ENCODE assay signal across 1 cellular context in the genomic region with DNA sequence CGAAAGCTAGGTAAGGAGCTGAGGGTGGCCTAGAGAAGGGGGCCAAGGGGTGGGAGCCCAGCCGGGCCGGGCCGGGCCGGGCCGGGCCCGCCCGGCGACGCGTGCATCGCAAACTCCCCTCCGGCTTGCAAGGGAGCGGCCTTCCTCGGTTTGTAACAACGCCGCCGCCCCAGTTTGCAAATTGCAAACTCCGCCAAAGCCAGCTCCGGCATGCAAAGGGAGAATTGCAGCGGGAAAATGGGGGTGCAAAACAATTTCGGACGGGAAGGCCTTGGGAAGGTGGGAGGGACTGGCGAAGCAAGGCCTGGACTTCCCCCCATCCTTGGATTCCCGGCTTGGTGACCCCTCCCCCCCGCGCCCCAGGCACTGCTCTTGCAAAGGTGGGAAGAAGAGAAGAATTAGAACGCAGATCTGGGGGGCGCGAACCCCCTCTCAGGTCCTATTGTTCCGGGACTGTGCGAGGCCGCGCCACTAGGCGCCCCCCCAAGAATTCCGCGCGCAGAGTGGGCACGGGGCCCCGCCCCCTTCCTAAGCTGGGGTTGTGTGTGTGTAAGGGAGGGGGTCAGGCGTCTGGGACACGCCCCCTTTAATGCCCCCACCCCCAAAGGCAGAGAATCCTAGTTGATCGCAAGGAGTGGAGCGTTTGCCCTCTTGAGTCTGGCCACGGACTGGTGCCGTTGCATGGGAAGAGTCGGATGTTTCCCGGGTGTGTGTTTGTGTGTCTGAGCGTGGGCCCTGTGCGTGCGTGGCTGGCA.
TF ChIP-seq lines count a peak whose summit lies in the region.

No MANE protein-coding gene starts in this region.

TF ChIP-seq in K562, 482 proteins besides CTCF, POLR2A, EP300 and RAD21 (continued from another document and continues in another):
- TF ChIP-seq, protein P1, sequence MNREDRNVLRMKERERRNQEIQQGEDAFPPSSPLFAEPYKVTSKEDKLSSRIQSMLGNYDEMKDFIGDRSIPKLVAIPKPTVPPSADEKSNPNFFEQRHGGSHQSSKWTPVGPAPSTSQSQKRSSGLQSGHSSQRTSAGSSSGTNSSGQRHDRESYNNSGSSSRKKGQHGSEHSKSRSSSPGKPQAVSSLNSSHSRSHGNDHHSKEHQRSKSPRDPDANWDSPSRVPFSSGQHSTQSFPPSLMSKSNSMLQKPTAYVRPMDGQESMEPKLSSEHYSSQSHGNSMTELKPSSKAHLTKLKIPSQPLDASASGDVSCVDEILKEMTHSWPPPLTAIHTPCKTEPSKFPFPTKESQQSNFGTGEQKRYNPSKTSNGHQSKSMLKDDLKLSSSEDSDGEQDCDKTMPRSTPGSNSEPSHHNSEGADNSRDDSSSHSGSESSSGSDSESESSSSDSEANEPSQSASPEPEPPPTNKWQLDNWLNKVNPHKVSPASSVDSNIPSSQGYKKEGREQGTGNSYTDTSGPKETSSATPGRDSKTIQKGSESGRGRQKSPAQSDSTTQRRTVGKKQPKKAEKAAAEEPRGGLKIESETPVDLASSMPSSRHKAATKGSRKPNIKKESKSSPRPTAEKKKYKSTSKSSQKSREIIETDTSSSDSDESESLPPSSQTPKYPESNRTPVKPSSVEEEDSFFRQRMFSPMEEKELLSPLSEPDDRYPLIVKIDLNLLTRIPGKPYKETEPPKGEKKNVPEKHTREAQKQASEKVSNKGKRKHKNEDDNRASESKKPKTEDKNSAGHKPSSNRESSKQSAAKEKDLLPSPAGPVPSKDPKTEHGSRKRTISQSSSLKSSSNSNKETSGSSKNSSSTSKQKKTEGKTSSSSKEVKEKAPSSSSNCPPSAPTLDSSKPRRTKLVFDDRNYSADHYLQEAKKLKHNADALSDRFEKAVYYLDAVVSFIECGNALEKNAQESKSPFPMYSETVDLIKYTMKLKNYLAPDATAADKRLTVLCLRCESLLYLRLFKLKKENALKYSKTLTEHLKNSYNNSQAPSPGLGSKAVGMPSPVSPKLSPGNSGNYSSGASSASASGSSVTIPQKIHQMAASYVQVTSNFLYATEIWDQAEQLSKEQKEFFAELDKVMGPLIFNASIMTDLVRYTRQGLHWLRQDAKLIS (CRISPR knock-in tag; IDR thresholded peaks at IDR 0.05) = 0 out of 2 replicates have a peak, but pooled peaks have one; percentile 7
- TF ChIP-seq, protein P2, sequence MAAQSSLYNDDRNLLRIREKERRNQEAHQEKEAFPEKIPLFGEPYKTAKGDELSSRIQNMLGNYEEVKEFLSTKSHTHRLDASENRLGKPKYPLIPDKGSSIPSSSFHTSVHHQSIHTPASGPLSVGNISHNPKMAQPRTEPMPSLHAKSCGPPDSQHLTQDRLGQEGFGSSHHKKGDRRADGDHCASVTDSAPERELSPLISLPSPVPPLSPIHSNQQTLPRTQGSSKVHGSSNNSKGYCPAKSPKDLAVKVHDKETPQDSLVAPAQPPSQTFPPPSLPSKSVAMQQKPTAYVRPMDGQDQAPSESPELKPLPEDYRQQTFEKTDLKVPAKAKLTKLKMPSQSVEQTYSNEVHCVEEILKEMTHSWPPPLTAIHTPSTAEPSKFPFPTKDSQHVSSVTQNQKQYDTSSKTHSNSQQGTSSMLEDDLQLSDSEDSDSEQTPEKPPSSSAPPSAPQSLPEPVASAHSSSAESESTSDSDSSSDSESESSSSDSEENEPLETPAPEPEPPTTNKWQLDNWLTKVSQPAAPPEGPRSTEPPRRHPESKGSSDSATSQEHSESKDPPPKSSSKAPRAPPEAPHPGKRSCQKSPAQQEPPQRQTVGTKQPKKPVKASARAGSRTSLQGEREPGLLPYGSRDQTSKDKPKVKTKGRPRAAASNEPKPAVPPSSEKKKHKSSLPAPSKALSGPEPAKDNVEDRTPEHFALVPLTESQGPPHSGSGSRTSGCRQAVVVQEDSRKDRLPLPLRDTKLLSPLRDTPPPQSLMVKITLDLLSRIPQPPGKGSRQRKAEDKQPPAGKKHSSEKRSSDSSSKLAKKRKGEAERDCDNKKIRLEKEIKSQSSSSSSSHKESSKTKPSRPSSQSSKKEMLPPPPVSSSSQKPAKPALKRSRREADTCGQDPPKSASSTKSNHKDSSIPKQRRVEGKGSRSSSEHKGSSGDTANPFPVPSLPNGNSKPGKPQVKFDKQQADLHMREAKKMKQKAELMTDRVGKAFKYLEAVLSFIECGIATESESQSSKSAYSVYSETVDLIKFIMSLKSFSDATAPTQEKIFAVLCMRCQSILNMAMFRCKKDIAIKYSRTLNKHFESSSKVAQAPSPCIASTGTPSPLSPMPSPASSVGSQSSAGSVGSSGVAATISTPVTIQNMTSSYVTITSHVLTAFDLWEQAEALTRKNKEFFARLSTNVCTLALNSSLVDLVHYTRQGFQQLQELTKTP (IDR thresholded peaks at IDR 0.05; ENCODE audit: low read depth in 1 of 2, partially characterized antibody in 2 of 2) = peak in 1 of 2 experiments; percentile 41
- TF ChIP-seq, protein P3, sequence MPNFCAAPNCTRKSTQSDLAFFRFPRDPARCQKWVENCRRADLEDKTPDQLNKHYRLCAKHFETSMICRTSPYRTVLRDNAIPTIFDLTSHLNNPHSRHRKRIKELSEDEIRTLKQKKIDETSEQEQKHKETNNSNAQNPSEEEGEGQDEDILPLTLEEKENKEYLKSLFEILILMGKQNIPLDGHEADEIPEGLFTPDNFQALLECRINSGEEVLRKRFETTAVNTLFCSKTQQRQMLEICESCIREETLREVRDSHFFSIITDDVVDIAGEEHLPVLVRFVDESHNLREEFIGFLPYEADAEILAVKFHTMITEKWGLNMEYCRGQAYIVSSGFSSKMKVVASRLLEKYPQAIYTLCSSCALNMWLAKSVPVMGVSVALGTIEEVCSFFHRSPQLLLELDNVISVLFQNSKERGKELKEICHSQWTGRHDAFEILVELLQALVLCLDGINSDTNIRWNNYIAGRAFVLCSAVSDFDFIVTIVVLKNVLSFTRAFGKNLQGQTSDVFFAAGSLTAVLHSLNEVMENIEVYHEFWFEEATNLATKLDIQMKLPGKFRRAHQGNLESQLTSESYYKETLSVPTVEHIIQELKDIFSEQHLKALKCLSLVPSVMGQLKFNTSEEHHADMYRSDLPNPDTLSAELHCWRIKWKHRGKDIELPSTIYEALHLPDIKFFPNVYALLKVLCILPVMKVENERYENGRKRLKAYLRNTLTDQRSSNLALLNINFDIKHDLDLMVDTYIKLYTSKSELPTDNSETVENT (CRISPR knock-in tag; IDR thresholded peaks at IDR 0.05) = no peak
- no peak for TF ChIP-seq CEBPB (tag; IDR thresholded peaks at IDR 0.05)
- peak; percentile 79 for TF ChIP-seq ZFX (CRISPR knock-in tag; IDR thresholded peaks at IDR 0.05)
- TF ChIP-seq, protein P4, sequence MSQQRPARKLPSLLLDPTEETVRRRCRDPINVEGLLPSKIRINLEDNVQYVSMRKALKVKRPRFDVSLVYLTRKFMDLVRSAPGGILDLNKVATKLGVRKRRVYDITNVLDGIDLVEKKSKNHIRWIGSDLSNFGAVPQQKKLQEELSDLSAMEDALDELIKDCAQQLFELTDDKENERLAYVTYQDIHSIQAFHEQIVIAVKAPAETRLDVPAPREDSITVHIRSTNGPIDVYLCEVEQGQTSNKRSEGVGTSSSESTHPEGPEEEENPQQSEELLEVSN (IDR thresholded peaks at IDR 0.05; ENCODE audit: borderline replicate concordance in 1 of 2, extremely low read depth in 1 of 2, insufficient read depth in 1 of 2, insufficient read length in 1 of 2, low read depth in 1 of 2, low read length in 1 of 2, poor library complexity in 1 of 2, severe bottlenecking in 1 of 2) = peak in 1 of 2 experiments; percentile 35
- TF ChIP-seq TEAD2 (tag; IDR thresholded peaks at IDR 0.05) = no peak
- TF ChIP-seq ZNF146 (CRISPR knock-in tag; IDR thresholded peaks at IDR 0.05; ENCODE audit: unreplicated experiment) = no peak
- TF ChIP-seq, protein P5, sequence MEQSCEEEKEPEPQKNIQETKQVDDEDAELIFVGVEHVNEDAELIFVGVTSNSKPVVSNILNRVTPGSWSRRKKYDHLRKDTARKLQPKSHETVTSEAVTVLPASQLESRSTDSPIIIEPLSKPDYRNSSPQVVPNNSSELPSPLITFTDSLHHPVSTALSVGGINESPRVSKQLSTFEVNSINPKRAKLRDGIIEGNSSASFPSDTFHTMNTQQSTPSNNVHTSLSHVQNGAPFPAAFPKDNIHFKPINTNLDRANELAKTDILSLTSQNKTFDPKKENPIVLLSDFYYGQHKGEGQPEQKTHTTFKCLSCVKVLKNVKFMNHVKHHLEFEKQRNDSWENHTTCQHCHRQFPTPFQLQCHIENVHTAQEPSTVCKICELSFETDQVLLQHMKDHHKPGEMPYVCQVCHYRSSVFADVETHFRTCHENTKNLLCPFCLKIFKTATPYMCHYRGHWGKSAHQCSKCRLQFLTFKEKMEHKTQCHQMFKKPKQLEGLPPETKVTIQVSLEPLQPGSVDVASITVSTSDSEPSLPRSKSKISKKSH (CRISPR knock-in tag; IDR thresholded peaks at IDR 0.05) = no peak
- TF ChIP-seq, protein P6, sequence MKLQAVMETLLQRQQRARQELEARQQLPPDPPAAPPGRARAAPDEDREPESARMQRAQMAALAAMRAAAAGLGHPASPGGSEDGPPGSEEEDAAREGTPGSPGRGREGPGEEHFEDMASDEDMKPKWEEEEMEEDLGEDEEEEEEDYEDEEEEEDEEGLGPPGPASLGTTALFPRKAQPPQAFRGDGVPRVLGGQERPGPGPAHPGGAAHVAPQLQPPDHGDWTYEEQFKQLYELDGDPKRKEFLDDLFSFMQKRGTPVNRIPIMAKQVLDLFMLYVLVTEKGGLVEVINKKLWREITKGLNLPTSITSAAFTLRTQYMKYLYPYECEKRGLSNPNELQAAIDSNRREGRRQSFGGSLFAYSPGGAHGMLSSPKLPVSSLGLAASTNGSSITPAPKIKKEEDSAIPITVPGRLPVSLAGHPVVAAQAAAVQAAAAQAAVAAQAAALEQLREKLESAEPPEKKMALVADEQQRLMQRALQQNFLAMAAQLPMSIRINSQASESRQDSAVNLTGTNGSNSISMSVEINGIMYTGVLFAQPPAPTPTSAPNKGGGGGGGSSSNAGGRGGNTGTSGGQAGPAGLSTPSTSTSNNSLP (IDR thresholded peaks at IDR 0.05; ENCODE audit: borderline replicate concordance, low read depth, low read length) = no peak
- TF ChIP-seq, protein P7, sequence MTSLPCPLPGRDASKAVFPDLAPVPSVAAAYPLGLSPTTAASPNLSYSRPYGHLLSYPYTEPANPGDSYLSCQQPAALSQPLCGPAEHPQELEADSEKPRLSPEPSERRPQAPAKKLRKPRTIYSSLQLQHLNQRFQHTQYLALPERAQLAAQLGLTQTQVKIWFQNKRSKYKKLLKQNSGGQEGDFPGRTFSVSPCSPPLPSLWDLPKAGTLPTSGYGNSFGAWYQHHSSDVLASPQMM (CRISPR knock-in tag; IDR thresholded peaks at IDR 0.05) = no peak
- TF ChIP-seq TAF1 (IDR thresholded peaks at IDR 0.05; ENCODE audit: control insufficient read depth, extremely low read depth, insufficient read depth, low read length, severe bottlenecking) = no peak
- no peak for TF ChIP-seq ZKSCAN8 (CRISPR knock-in tag; IDR thresholded peaks at IDR 0.05)
- TF ChIP-seq MXI1 (IDR thresholded peaks at IDR 0.05; ENCODE audit: low read depth, low read length) = no peak
- no peak for TF ChIP-seq RBM34 (IDR thresholded peaks at IDR 0.05; ENCODE audit: borderline replicate concordance, insufficient read depth, low read length)
- no peak for TF ChIP-seq C11orf30 (IDR thresholded peaks at IDR 0.05; ENCODE audit: low read depth)
- 0 out of 2 replicates have a peak, but pooled peaks have one; percentile 51 for TF ChIP-seq SMAD4 (CRISPR knock-in tag; conservative IDR thresholded peaks at IDR 0.05)
- TF ChIP-seq HMGN3 (IDR thresholded peaks at IDR 0.05; ENCODE audit: borderline replicate concordance, extremely low read depth, insufficient read length, low read depth, low read length) = peak; percentile 36
- TF ChIP-seq PHF8 (IDR thresholded peaks at IDR 0.05; ENCODE audit: borderline replicate concordance, low read length) = peak; percentile 50
- no peak for TF ChIP-seq MCM2 (IDR thresholded peaks at IDR 0.05; ENCODE audit: low read depth)
- no peak for TF ChIP-seq ETV6 (IDR thresholded peaks at IDR 0.05; ENCODE audit: borderline replicate concordance in 1 of 2, low read depth in 2 of 2, low read length in 1 of 2)
- no peak for TF ChIP-seq ETV6 (CRISPR knock-in tag; IDR thresholded peaks at IDR 0.05; ENCODE audit: borderline replicate concordance)
- TF ChIP-seq, protein P8, sequence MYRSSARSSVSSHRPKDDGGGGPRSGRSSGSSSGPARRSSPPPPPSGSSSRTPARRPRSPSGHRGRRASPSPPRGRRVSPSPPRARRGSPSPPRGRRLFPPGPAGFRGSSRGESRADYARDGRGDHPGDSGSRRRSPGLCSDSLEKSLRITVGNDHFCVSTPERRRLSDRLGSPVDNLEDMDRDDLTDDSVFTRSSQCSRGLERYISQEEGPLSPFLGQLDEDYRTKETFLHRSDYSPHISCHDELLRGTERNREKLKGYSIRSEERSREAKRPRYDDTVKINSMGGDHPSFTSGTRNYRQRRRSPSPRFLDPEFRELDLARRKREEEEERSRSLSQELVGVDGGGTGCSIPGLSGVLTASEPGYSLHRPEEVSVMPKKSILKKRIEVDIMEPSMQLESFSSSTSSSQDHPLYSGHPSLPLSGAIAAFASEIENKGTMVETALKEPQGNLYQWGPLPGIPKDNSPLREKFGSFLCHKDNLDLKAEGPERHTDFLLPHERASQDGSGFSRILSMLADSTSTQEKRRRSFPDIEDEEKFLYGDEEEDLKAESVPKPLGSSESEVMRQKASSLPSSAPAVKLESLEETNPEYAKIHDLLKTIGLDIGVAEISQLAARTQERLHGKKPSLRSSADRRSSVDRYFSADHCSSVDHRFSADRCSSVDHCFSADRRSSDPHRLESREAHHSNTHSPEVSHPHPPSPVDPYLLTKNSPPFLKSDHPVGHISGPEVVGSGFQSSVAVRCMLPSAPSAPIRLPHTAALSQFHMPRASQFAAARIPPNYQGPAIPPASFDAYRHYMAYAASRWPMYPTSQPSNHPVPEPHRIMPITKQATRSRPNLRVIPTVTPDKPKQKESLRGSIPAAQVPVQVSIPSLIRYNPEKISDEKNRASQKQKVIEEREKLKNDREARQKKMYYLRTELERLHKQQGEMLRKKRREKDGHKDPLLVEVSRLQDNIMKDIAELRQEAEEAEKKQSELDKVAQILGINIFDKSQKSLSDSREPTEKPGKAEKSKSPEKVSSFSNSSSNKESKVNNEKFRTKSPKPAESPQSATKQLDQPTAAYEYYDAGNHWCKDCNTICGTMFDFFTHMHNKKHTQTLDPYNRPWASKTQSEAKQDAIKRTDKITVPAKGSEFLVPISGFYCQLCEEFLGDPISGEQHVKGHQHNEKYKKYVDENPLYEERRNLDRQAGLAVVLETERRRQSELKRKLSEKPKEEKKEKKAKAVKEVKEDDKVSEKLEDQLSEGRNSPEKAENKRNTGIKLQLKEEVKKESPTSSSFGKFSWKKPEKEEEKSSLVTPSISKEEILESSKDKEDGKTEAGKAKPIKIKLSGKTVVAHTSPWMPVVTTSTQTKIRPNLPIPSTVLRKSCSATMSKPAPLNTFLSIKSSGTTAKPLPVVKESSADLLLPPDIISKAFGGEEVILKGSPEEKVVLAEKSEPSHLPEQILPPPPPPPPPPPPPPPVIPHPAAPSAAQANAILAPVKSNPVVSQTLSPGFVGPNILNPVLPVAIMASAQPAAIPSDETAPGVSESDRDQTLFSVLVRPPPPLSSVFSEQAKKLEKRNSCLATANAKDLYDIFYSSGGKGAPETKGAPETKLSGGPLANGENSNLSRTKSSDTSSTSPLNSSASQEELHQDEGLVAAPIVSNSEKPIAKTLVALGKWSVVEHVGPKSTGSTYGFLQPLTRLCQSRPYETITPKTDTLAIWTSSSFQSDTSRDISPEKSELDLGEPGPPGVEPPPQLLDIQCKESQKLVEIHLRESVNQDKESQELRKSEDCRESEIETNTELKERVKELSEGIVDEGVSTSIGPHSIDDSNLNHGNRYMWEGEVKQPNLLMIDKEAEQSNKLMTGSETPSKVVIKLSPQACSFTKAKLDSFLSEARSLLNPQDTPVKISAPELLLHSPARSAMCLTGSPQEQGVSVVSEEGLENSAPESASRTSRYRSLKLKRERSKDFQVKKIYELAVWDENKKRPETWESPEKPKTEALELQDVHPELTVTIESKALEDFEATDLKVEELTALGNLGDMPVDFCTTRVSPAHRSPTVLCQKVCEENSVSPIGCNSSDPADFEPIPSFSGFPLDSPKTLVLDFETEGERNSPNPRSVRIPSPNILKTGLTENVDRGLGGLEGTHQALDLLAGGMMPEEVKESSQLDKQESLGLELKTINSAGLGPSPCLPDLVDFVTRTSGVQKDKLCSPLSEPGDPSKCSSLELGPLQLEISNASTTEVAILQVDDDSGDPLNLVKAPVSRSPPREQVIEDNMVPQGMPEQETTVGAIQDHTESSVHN (IDR thresholded peaks at IDR 0.05; ENCODE audit: borderline replicate concordance in 1 of 2, low read depth in 1 of 2) = no peak
- no peak for TF ChIP-seq ZEB2 (IDR thresholded peaks at IDR 0.05)
